In the genomic region with DNA sequence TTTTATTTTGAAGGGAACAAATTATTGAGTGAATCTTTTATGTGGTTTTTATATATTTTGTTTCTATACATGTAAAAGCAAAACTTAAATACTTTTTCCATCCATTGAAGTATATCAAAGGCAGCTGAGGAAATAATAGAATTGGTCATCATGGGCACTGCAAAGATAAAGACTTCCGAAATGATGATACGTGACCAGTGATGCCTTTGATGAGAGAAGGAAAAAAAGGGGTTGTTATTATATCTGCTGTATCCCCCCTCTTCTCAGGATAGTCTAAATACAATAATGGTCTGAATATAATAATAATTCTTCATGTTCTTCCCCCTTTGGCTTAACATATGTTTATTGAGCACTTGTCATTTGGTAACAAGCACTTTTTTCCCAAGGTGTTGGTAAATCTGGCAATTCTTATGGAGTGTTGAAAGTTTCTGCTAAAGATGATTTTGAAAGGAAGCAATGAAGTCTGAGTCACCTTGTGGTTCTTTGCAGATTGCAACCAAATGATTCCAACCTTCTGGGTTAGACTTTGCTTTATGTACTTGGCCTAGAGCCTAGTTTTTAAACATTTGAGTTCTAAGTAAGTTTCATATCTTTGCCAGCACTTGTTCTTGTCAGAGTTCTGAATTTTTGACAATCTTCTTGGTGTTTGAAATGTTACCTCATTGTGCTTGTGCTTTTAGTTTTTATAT, we compare ENCODE assay signal across 1 cellular context.
TF ChIP-seq lines count a peak whose summit lies in the region.

No MANE protein-coding gene starts in this region.

TF ChIP-seq in K562, 482 proteins besides CTCF, POLR2A, EP300 and RAD21 (continued from another document):
- TF ChIP-seq, protein P1, sequence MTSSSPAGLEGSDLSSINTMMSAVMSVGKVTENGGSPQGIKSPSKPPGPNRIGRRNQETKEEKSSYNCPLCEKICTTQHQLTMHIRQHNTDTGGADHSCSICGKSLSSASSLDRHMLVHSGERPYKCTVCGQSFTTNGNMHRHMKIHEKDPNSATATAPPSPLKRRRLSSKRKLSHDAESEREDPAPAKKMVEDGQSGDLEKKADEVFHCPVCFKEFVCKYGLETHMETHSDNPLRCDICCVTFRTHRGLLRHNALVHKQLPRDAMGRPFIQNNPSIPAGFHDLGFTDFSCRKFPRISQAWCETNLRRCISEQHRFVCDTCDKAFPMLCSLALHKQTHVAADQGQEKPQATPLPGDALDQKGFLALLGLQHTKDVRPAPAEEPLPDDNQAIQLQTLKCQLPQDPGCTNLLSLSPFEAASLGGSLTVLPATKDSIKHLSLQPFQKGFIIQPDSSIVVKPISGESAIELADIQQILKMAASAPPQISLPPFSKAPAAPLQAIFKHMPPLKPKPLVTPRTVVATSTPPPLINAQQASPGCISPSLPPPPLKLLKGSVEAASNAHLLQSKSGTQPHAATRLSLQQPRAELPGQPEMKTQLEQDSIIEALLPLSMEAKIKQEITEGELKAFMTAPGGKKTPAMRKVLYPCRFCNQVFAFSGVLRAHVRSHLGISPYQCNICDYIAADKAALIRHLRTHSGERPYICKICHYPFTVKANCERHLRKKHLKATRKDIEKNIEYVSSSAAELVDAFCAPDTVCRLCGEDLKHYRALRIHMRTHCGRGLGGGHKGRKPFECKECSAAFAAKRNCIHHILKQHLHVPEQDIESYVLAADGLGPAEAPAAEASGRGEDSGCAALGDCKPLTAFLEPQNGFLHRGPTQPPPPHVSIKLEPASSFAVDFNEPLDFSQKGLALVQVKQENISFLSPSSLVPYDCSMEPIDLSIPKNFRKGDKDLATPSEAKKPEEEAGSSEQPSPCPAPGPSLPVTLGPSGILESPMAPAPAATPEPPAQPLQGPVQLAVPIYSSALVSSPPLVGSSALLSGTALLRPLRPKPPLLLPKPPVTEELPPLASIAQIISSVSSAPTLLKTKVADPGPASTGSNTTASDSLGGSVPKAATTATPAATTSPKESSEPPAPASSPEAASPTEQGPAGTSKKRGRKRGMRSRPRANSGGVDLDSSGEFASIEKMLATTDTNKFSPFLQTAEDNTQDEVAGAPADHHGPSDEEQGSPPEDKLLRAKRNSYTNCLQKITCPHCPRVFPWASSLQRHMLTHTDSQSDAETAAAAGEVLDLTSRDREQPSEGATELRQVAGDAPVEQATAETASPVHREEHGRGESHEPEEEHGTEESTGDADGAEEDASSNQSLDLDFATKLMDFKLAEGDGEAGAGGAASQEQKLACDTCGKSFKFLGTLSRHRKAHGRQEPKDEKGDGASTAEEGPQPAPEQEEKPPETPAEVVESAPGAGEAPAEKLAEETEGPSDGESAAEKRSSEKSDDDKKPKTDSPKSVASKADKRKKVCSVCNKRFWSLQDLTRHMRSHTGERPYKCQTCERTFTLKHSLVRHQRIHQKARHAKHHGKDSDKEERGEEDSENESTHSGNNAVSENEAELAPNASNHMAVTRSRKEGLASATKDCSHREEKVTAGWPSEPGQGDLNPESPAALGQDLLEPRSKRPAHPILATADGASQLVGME (CRISPR knock-in tag; IDR thresholded peaks at IDR 0.05), result no peak
- TF ChIP-seq FOXA3 (CRISPR knock-in tag; conservative IDR thresholded peaks at IDR 0.05 in 1 of 2, IDR thresholded peaks at IDR 0.05 in 1 of 2), result no peak
- no peak for TF ChIP-seq BMI1 (IDR thresholded peaks at IDR 0.05; ENCODE audit: low read length)
- TF ChIP-seq, protein P2, sequence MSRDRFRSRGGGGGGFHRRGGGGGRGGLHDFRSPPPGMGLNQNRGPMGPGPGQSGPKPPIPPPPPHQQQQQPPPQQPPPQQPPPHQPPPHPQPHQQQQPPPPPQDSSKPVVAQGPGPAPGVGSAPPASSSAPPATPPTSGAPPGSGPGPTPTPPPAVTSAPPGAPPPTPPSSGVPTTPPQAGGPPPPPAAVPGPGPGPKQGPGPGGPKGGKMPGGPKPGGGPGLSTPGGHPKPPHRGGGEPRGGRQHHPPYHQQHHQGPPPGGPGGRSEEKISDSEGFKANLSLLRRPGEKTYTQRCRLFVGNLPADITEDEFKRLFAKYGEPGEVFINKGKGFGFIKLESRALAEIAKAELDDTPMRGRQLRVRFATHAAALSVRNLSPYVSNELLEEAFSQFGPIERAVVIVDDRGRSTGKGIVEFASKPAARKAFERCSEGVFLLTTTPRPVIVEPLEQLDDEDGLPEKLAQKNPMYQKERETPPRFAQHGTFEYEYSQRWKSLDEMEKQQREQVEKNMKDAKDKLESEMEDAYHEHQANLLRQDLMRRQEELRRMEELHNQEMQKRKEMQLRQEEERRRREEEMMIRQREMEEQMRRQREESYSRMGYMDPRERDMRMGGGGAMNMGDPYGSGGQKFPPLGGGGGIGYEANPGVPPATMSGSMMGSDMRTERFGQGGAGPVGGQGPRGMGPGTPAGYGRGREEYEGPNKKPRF (IDR thresholded peaks at IDR 0.05; ENCODE audit: low read depth, low read length), result no peak
- TF ChIP-seq SRSF9 (IDR thresholded peaks at IDR 0.05; ENCODE audit: borderline replicate concordance, low read depth, low read length), result no peak
- no peak for TF ChIP-seq MAZ (CRISPR knock-in tag; conservative IDR thresholded peaks at IDR 0.05 in 1 of 2, IDR thresholded peaks at IDR 0.05 in 1 of 2)
- no peak for TF ChIP-seq NR2F6 (CRISPR knock-in tag; IDR thresholded peaks at IDR 0.05)
- TF ChIP-seq, protein P3, sequence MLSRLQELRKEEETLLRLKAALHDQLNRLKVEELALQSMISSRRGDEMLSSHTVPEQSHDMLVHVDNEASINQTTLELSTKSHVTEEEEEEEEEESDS (CRISPR knock-in tag; IDR thresholded peaks at IDR 0.05), result no peak
- TF ChIP-seq RBM15 (IDR thresholded peaks at IDR 0.05; ENCODE audit: insufficient read depth, low read length), result no peak
- no peak for TF ChIP-seq MYBL2 (IDR thresholded peaks at IDR 0.05; ENCODE audit: low read depth)
- no peak for TF ChIP-seq MYBL2 (CRISPR knock-in tag; IDR thresholded peaks at IDR 0.05; ENCODE audit: borderline replicate concordance)
TF ChIP-seq in K562: peak in this region for 0.
